10 cellular contexts compared by ENCODE assay signal in genomic region chr19:36421749-36422481, GRCh38. TPM values are rescaled to one million over a fixed set of nuclear protein-coding genes. Genes with fewer than 3 reads are reported as not detected.
DNase-seq lines count a peak whose midpoint lies in the region; ATAC-seq and TF ChIP-seq lines count a peak whose summit lies in the region.
"Had no signal": no experiment of that assay in that cellular context is flagged by ENCODE, and none has a peak within 500 bp of the region (broad histone marks: within the 10 kb centered on the region; RNA-seq: fewer than 3 reads in every experiment).

No MANE protein-coding gene starts in this region.

- peak overlapping the region; percentile 5 for H2BK120ac ChIP-seq in trophoblast cell (ENCODE audit: insufficient read depth, low read length, poor library complexity)

- H3K23ac ChIP-seq in trophoblast cell (ENCODE audit: low read length), result no peak overlapping the region

- H2AFZ ChIP-seq in trophoblast cell (ENCODE audit: insufficient read depth, low read length, poor library complexity), result peak overlapping the region; percentile 84

- H3K9me3 ChIP-seq in CD4-positive, alpha-beta T cell (ENCODE audit: control insufficient read depth, low read length), result peaks cover 35% of the 10 kb centered on the region
- no peaks in the 10 kb centered on the region for H3K9me3 ChIP-seq in trophoblast cell (ENCODE audit: insufficient read depth, low read depth, low read length)

- H2BK5ac ChIP-seq in trophoblast cell (ENCODE audit: low read depth, low read length, poor library complexity), result no peak overlapping the region

- peaks cover 17% of the 10 kb centered on the region for H3K79me1 ChIP-seq in trophoblast cell (ENCODE audit: low read length)

- peak overlapping the region; percentile 65 for H3K4me3 Mint-ChIP-seq in CD4-positive, alpha-beta T cell
- H3K4me3 Mint-ChIP-seq in T-cell, result peak overlapping the region in 2 of 3 donors; percentile 9 to 37

- ATAC-seq in CD4-positive, alpha-beta T cell (ENCODE audit: poor library complexity), result no peak
- no peak for ATAC-seq in T-cell (replicated peaks in 1 of 4)
- ATAC-seq in GM21447 (IDR thresholded peaks at IDR 0.05; ENCODE audit: unreplicated experiment), result no peak
- ATAC-seq in GM21737 (IDR thresholded peaks at IDR 0.05; ENCODE audit: unreplicated experiment), result no peak
- ATAC-seq in HG03159 (IDR thresholded peaks at IDR 0.05; ENCODE audit: unreplicated experiment), result no peak

- H4K12ac ChIP-seq in trophoblast cell (ENCODE audit: low read depth, low read length), result peak overlapping the region; percentile 56

- peak overlapping the region; percentile 73 for H4K8ac ChIP-seq in trophoblast cell (ENCODE audit: low read depth, low read length)

- H3K27me3 ChIP-seq in CD4-positive, alpha-beta T cell (ENCODE audit: control insufficient read depth, insufficient read depth, low read length), result peaks cover 23% of the 10 kb centered on the region
- H3K27me3 ChIP-seq in trophoblast cell (ENCODE audit: insufficient read depth, low read length), result no peaks in the 10 kb centered on the region

- H3K14ac ChIP-seq in trophoblast cell (ENCODE audit: low read length), result peak overlapping the region; percentile 81

- POLR2A ChIA-PET in CD4-positive, alpha-beta T cell (lab: Charles Lee), result no interaction called here
- POLR2A ChIA-PET in T-cell (lab: Charles Lee), result no interaction called here

- peak overlapping the region; percentile 63 for H3K4me2 ChIP-seq in trophoblast cell (ENCODE audit: low read length)

- no peak overlapping the region for H3K27ac ChIP-seq in CD4-positive, alpha-beta T cell (ENCODE audit: low read depth, low read length)
- no peak overlapping the region for H3K27ac ChIP-seq in trophoblast cell (ENCODE audit: low read depth, low read length)
- H3K27ac ChIP-seq: VCaP had no signal

- DNase-seq in CD4-positive, alpha-beta T cell, result no peak
- DNase-seq in T-cell (no peak), fibroblast of villous mesenchyme (ENCODE audit: low read depth) (no peak), trophoblast cell (peak; percentile 4 to 48), NOMO-1 (lab: John Stamatoyannopoulos, UW; ENCODE audit: unreplicated experiment in 2 of 2) (no peak)
- DNase-seq: NCI-H2029 had no signal

- H3K27ac Mint-ChIP-seq in CD4-positive, alpha-beta T cell, result no peak overlapping the region
- H3K27ac Mint-ChIP-seq in T-cell, result peak overlapping the region in 1 of 2 donors; percentile 5

- CTCF ChIA-PET in CD4-positive, alpha-beta T cell (lab: Charles Lee), result no interaction called here
- CTCF ChIA-PET in T-cell (lab: Charles Lee), result no interaction called here

- peaks cover 50% of the 10 kb centered on the region for H3K36me3 Mint-ChIP-seq in CD4-positive, alpha-beta T cell (ENCODE audit: low read depth)
- H3K36me3 Mint-ChIP-seq in T-cell, result peaks cover 28% of the 10 kb centered on the region

- peaks cover 26% of the 10 kb centered on the region for H3K4me1 Mint-ChIP-seq in CD4-positive, alpha-beta T cell (ENCODE audit: low read depth)
- peaks cover 19 to 23% (median 21%) of the 10 kb centered on the region in 3 donors for H3K4me1 Mint-ChIP-seq in T-cell

- H3K4ac ChIP-seq in trophoblast cell (ENCODE audit: low read depth, low read length), result no peak overlapping the region

- no peak overlapping the region for H3K9ac ChIP-seq in trophoblast cell (ENCODE audit: low read length)

- intact Hi-C loops in CD4-positive, alpha-beta T cell (cut with DNase I, micrococcal nuclease), result no loop called here

- H3K27me3 Mint-ChIP-seq in CD4-positive, alpha-beta T cell, result peaks cover 53% of the 10 kb centered on the region
- H3K27me3 Mint-ChIP-seq in T-cell, result peaks cover 34 to 36% of the 10 kb centered on the region in 2 donors

- H3K4me3 ChIP-seq in fibroblast of villous mesenchyme (ENCODE audit: low read depth, low read length), result peak overlapping the region; percentile 54
- H3K4me3 ChIP-seq in trophoblast cell (ENCODE audit: low read depth, low read length), result peak overlapping the region; percentile 66

- WGBS in trophoblast cell (ENCODE audit: extremely low coverage, insufficient coverage, insufficient read length), result no CpG with 5 or more reads among the region's 33 CpGs

- TF ChIP-seq CTCF in CD4-positive, alpha-beta T cell (IDR thresholded peaks at IDR 0.05), result no peak
- no peak for TF ChIP-seq CTCF in fibroblast of villous mesenchyme (IDR thresholded peaks at IDR 0.05; ENCODE audit: insufficient read depth, low read depth, low read length)

- peak overlapping the region; percentile 73 for H4K91ac ChIP-seq in trophoblast cell (ENCODE audit: low read depth, low read length)

- peaks cover 7 to 16% of the 10 kb centered on the region in 2 experiments for H3K4me1 ChIP-seq in trophoblast cell (ENCODE audit: control insufficient read depth in 1 of 2, insufficient read depth in 2 of 2, low read length in 2 of 2)

- peak overlapping the region; percentile 76 for H3K18ac ChIP-seq in trophoblast cell (ENCODE audit: low read length)

- no peak overlapping the region for H2AK5ac ChIP-seq in trophoblast cell (ENCODE audit: low read length)

- peaks cover 13% of the 10 kb centered on the region for H3K79me2 ChIP-seq in trophoblast cell (ENCODE audit: control insufficient read depth, insufficient read depth, low read length, poor library complexity)

- H3K9me3 Mint-ChIP-seq in CD4-positive, alpha-beta T cell, result peaks cover 14% of the 10 kb centered on the region
- H3K9me3 Mint-ChIP-seq in T-cell, result peaks cover 14 to 30% (median 28%) of the 10 kb centered on the region in 3 donors

- H2BK12ac ChIP-seq in trophoblast cell (ENCODE audit: low read length), result no peak overlapping the region

- no peaks in the 10 kb centered on the region for H3K36me3 ChIP-seq in trophoblast cell (ENCODE audit: control insufficient read depth in 1 of 2, insufficient read depth in 2 of 2, low read length in 2 of 2)

RNA-seq across cellular contexts. Expression of gene ZFP82, which starts 3.5 kb away (rescaled TPM):
- total RNA-seq in CD4-positive, alpha-beta T cell, result 1 to 10 TPM; 3.4 to 3.8 TPM
- total RNA-seq in T-cell (1 to 10 TPM; 2.9 to 8.8 (median 8.2) TPM), fibroblast of villous mesenchyme (3.5 and 8.2 TPM in 2 replicates)
- 5.3 and 5.5 TPM in 2 replicates for polyA plus RNA-seq in trophoblast cell (2013)

RNA-seq across cellular contexts. Expression of gene ZFP14, which starts 42.9 kb away (rescaled TPM):
- total RNA-seq in CD4-positive, alpha-beta T cell, result 1 to 10 TPM; 3.7 to 4.4 TPM
- 10 to 100 TPM in 4 of 5 donors, 1 to 10 TPM in 1; 5.7 to 13.9 (median 11.6) TPM for total RNA-seq in T-cell
- 2.6 and 4.7 TPM in 2 replicates for total RNA-seq in fibroblast of villous mesenchyme
- 2.2 TPM in 2 replicates for polyA plus RNA-seq in trophoblast cell (2013)

Comparison
In these comparisons a context has a peak if more than half of its experiments do, and no peak if none do; other contexts are left out.
1. DNase-seq: peak in trophoblast cell (2 of 2); none in CD4-positive, alpha-beta T cell (0 of 10), T-cell (0 of 34), fibroblast of villous mesenchyme (single experiment) and NOMO-1 (0 of 2).